ENCODE assay signal across 1 cellular context in genomic region chr1:45750298-45751038, GRCh38.
TF ChIP-seq lines count a peak whose summit lies in the region.

TSS of gene IPP (minus strand) at chr1:45750653. CDS start at chr1:45746411, 4,242 bp downstream.

TF ChIP-seq in K562, 482 proteins besides CTCF, POLR2A, EP300 and RAD21 (continued from another document and continues in another):
- TF ChIP-seq ZNF407 (IDR thresholded peaks at IDR 0.05; ENCODE audit: low read depth): no peak
- peak; percentile 99 for TF ChIP-seq VEZF1 (CRISPR knock-in tag; IDR thresholded peaks at IDR 0.05)
- TF ChIP-seq ZNF778 (CRISPR knock-in tag; IDR thresholded peaks at IDR 0.05): no peak
- peak; percentile 5; the same call in 1 of the 2 replicates for TF ChIP-seq ZC3H4 (CRISPR knock-in tag; IDR thresholded peaks at IDR 0.05; ENCODE audit: borderline replicate concordance)
- peak; percentile 24; the same call in 1 of the 2 replicates for TF ChIP-seq ATF3 (IDR thresholded peaks at IDR 0.05)
- TF ChIP-seq ATF3 (CRISPR knock-in tag; conservative IDR thresholded peaks at IDR 0.05): no peak; the same call in none of the 2 replicates
- TF ChIP-seq MXI1 (IDR thresholded peaks at IDR 0.05; ENCODE audit: low read depth, low read length): 0 out of 2 replicates have a peak, but pooled peaks have one; percentile 30
- TF ChIP-seq CBX1 (IDR thresholded peaks at IDR 0.05; ENCODE audit: low read depth): peak; percentile 85
- no peak for TF ChIP-seq ELK1 (CRISPR knock-in tag; IDR thresholded peaks at IDR 0.05)
- TF ChIP-seq ZNF146 (CRISPR knock-in tag; IDR thresholded peaks at IDR 0.05; ENCODE audit: unreplicated experiment): no peak
- TF ChIP-seq GATAD2A (IDR thresholded peaks at IDR 0.05): no peak
- peak; percentile 73; the same call in 1 of the 2 replicates for TF ChIP-seq ERF (CRISPR knock-in tag; IDR thresholded peaks at IDR 0.05)
- TF ChIP-seq KHSRP (IDR thresholded peaks at IDR 0.05): no peak
- peak in 1 of 2 experiments; percentile 61; a peak in 1 of 4 replicates for TF ChIP-seq HDAC1 (IDR thresholded peaks at IDR 0.05)
- TF ChIP-seq POU5F1 (IDR thresholded peaks at IDR 0.05; ENCODE audit: borderline replicate concordance, low read depth, low read length, partially characterized antibody): no peak
- TF ChIP-seq MYBL2 (IDR thresholded peaks at IDR 0.05; ENCODE audit: low read depth): no peak
- no peak for TF ChIP-seq MYBL2 (CRISPR knock-in tag; IDR thresholded peaks at IDR 0.05; ENCODE audit: borderline replicate concordance)
- TF ChIP-seq ZNF589 (CRISPR knock-in tag; IDR thresholded peaks at IDR 0.05; ENCODE audit: low read depth): peak; percentile 85; the same call in 1 of the 2 replicates
- no peak for TF ChIP-seq TCF7L2 (IDR thresholded peaks at IDR 0.05; ENCODE audit: low read depth, low read length)
- TF ChIP-seq ZNF212 (CRISPR knock-in tag; IDR thresholded peaks at IDR 0.05): no peak
- no peak for TF ChIP-seq PHB2 (IDR thresholded peaks at IDR 0.05; ENCODE audit: low read depth)
- TF ChIP-seq SRSF9 (IDR thresholded peaks at IDR 0.05; ENCODE audit: borderline replicate concordance, low read depth, low read length): no peak
- no peak for TF ChIP-seq NR2C2 (CRISPR knock-in tag; IDR thresholded peaks at IDR 0.05)
- peak; percentile 70 for TF ChIP-seq NR2C2 (tag; IDR thresholded peaks at IDR 0.05)
- TF ChIP-seq POLR2AphosphoS5 (IDR thresholded peaks at IDR 0.05; ENCODE audit: control insufficient read depth, insufficient read depth, low read depth, low read length): peak; percentile 95
- TF ChIP-seq TSC22D4 (tag; IDR thresholded peaks at IDR 0.05): no peak
- no peak for TF ChIP-seq SMAD2 (IDR thresholded peaks at IDR 0.05; ENCODE audit: low read depth, low read length)
- TF ChIP-seq MGA (IDR thresholded peaks at IDR 0.05): peak; percentile 60
- no peak for TF ChIP-seq RFX7 (CRISPR knock-in tag; IDR thresholded peaks at IDR 0.05)
- peak; percentile 19; the same call in 1 of the 2 replicates for TF ChIP-seq NFIC (IDR thresholded peaks at IDR 0.05)
- TF ChIP-seq MIER1 (IDR thresholded peaks at IDR 0.05; ENCODE audit: low read depth): no peak; the same call in 1 of the 2 replicates
- TF ChIP-seq ZNF696 (CRISPR knock-in tag; conservative IDR thresholded peaks at IDR 0.05): no peak
- TF ChIP-seq BRF1 (IDR thresholded peaks at IDR 0.05; ENCODE audit: borderline replicate concordance, extremely low read depth, insufficient read length): no peak
- TF ChIP-seq ZBTB33 (CRISPR knock-in tag; IDR thresholded peaks at IDR 0.05): peak; percentile 80
- TF ChIP-seq ZNF699 (CRISPR knock-in tag; IDR thresholded peaks at IDR 0.05; ENCODE audit: insufficient replicate concordance): no peak
